In the genomic region with DNA sequence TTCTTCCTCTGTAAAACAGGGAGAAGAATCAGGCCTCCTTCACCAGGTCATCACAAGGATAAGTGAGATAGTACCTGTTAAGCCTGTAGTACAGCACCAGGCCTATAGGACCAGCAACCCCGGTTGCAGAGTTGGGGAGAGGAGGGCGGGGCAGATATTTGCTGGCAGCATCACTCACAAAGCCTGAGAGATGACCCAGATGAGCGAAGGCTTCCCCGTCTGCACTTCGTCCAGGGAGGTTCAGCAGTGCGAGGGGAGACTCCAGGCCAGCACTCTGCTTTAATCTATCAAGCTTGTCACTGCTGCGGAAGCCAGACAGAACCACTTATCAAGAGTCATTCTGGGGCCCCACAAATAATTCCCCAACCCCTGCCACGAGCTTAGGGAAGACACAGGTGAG, we compare ENCODE assay signal across 24 cellular contexts. TPM values are rescaled to one million over a fixed set of nuclear protein-coding genes. Genes with fewer than 3 reads are reported as not detected.
DNase-seq lines count a peak whose midpoint lies in the region; TF ChIP-seq lines count a peak whose summit lies in the region.
"Had no signal": no experiment of that assay in that cellular context is flagged by ENCODE, and none has a peak within 500 bp of the region (broad histone marks: within the 10 kb centered on the region; RNA-seq: fewer than 3 reads in every experiment).

No MANE protein-coding gene starts in this region.

- H3K14ac ChIP-seq in neuronal stem cell (ENCODE audit: low read length), result no peak overlapping the region

- no peak overlapping the region for H2BK12ac ChIP-seq in neuronal stem cell (ENCODE audit: low read length)

- no peak overlapping the region for H3K4ac ChIP-seq in neuronal stem cell (ENCODE audit: low read length)

- no peak overlapping the region for H4K91ac ChIP-seq in neuronal stem cell (ENCODE audit: low read depth, low read length, poor library complexity)

- no peak overlapping the region for H3K18ac ChIP-seq in neuronal stem cell (ENCODE audit: low read length)

- peak overlapping the region; percentile 66 for H2AFZ ChIP-seq in neuronal stem cell (ENCODE audit: low read length)

- H3K4me1 ChIP-seq in neuronal stem cell (ENCODE audit: control insufficient read depth in 2 of 2, insufficient read depth in 1 of 2, low read depth in 1 of 2, low read length in 2 of 2) (no peaks in the 10 kb centered on the region), tibial artery (peaks cover 0 to 6% (median 0%) of the 10 kb centered on the region in 4 donors)
- H3K4me1 ChIP-seq: colonic mucosa, psoas muscle had no signal

- no peak overlapping the region for H4K8ac ChIP-seq in neuronal stem cell (ENCODE audit: low read depth, low read length)

- H3K23ac ChIP-seq in neuronal stem cell (ENCODE audit: low read depth, low read length, poor library complexity), result no peak overlapping the region

- H3K27me3 ChIP-seq in neuronal stem cell (ENCODE audit: control insufficient read depth in 3 of 3, insufficient read depth in 3 of 3, low read depth in 1 of 3, low read length in 3 of 3) (peaks cover 0 to 7% (median 0%) of the 10 kb centered on the region in 3 experiments), tibial artery (no peaks in the 10 kb centered on the region)
- H3K27me3 ChIP-seq: adrenal gland, colonic mucosa, suprapubic skin had no signal

- H3K4me3 ChIP-seq in fibroblast of the aortic adventitia (ENCODE audit: low read depth, low read length) (no peak overlapping the region), neuronal stem cell (ENCODE audit: low read length in 2 of 2) (no peak overlapping the region), tibial artery (no peak overlapping the region)
- H3K4me3 ChIP-seq: adrenal gland, colonic mucosa, psoas muscle, skin epidermis, suprapubic skin had no signal

- POLR2A ChIA-PET in RWPE1 (lab: Yijun Ruan, JAX; ENCODE audit: low non-redundant PET) (no interaction called here), GM10248 (lab: Yijun Ruan, JAX) (no interaction called here)

- H3K9me3 ChIP-seq in neuronal stem cell (replicated peaks in 1 of 2; ENCODE audit: control insufficient read depth in 2 of 2, insufficient read depth in 1 of 2, low read depth in 1 of 2, low read length in 2 of 2), result no peaks in the 10 kb centered on the region
- no peaks in the 10 kb centered on the region for H3K9me3 ChIP-seq in tibial artery
- H3K9me3 ChIP-seq: adrenal gland, colonic mucosa, psoas muscle, suprapubic skin had no signal

- H3K36me3 ChIP-seq in neuronal stem cell (replicated peaks in 1 of 2; ENCODE audit: control insufficient read depth in 2 of 2, insufficient read depth in 2 of 2, low read length in 2 of 2), result no peaks in the 10 kb centered on the region
- H3K36me3 ChIP-seq in tibial artery, result no peaks in the 10 kb centered on the region
- H3K36me3 ChIP-seq: adrenal gland, colonic mucosa, suprapubic skin had no signal

- peak; percentile 74 for DNase-seq in ELF-1 (ENCODE audit: low read depth, low spot score)
- DNase-seq in RWPE1 (ENCODE audit: low spot score), result peak; percentile 38
- DNase-seq in fibroblast of the aortic adventitia (ENCODE audit: low read depth), result no peak
- no peak for DNase-seq in neuronal stem cell (ENCODE audit: low spot score)
- no peak for DNase-seq in GM19238 (ENCODE audit: insufficient read length, low spot score)
- no peak for DNase-seq in caudate nucleus (lab: John Stamatoyannopoulos, UW)
- no peak for DNase-seq in tibial artery
- no peak for DNase-seq in GM10248 (ENCODE audit: extremely low spot score)
- DNase-seq: activated CD4-positive, alpha-beta T cell treated with anti-CD3 and anti-CD28 coated beads for 1 hour; activated T-cell treated with anti-CD3 and anti-CD28 coated beads, Interleukin-2, amount 50 U/mL, for 24 hours; CD4-positive, CD25-positive, alpha-beta regulatory T cell; colonic mucosa; DMS 273 treated with DMSO at 0.1 percent for 48 hours; left colon; midbrain; NCI-H2081; NCI-H510A; psoas muscle; RPMI8226; stimulated activated CD4-positive, alpha-beta T cell treated with anti-CD3 and anti-CD28 coated beads, Interleukin-1b, Interleukin-23, amount 100 ng/mL, for 48 hours; T-helper 9 cell had no signal

- no peak overlapping the region for H3K9ac ChIP-seq in neuronal stem cell (ENCODE audit: low read depth, low read length, poor library complexity)

- no peak overlapping the region for H2BK15ac ChIP-seq in neuronal stem cell (ENCODE audit: low read length)

- H2AK5ac ChIP-seq in neuronal stem cell (ENCODE audit: low read depth, low read length), result no peak overlapping the region

- H2BK5ac ChIP-seq in neuronal stem cell (ENCODE audit: low read length), result no peak overlapping the region

- TF ChIP-seq CTCF in RWPE1 (conservative IDR thresholded peaks at IDR 0.05; ENCODE audit: low read depth) (no peak), fibroblast of the aortic adventitia (IDR thresholded peaks at IDR 0.05; ENCODE audit: insufficient read depth, low read length) (peak; percentile 3), tibial artery (IDR thresholded peaks at IDR 0.05) (no peak), GM10248 (IDR thresholded peaks at IDR 0.05; ENCODE audit: control extremely low read depth, extremely low read depth, low read depth, missing control alignments) (no peak)

- no CpG with 5 or more reads among the region's 8 CpGs for WGBS in neuronal stem cell (ENCODE audit: extremely low coverage in 2 of 2, insufficient read length in 2 of 2, insufficient replicate concordance in 1 of 2), 2 donors

- intact Hi-C loops in tibial artery (cut with DNase I; ENCODE audit: low total_unique reads), result no loop called here

- no peaks in the 10 kb centered on the region for H3K79me1 ChIP-seq in neuronal stem cell (ENCODE audit: low read depth, low read length)

- CTCF ChIA-PET in RWPE1 (lab: Yijun Ruan, JAX), result interaction anchor here (1.4 kb wide), 1 partner anchor 19 kb away, joined by 3 read pairs; no protein-coding TSS in a partner anchor
- CTCF ChIA-PET in GM10248 (lab: Yijun Ruan, JAX), result interaction anchor here (1.2 to 2.0 kb wide), 6 partner anchors 9 to 487 kb away, joined by 4 to 9 read pairs (median 4); a partner anchor contains a TSS

- no peak overlapping the region for H3K4me2 ChIP-seq in neuronal stem cell (ENCODE audit: insufficient read depth, low read length, poor library complexity, severe bottlenecking)

- no peak overlapping the region for H2BK120ac ChIP-seq in neuronal stem cell (ENCODE audit: low read depth, low read length)

- H3K27ac ChIP-seq in RWPE1, result no peak overlapping the region
- H3K27ac ChIP-seq in neuronal stem cell (replicated peaks; ENCODE audit: low read length), result no peak overlapping the region
- no peak overlapping the region for H3K27ac ChIP-seq in caudate nucleus (ENCODE audit: low read depth, low read length)
- no peak overlapping the region for H3K27ac ChIP-seq in tibial artery
- H3K27ac ChIP-seq: adrenal gland, colonic mucosa, psoas muscle, suprapubic skin had no signal

RNA-seq across cellular contexts. Expression of a gene that starts 15.8 kb away (rescaled TPM):
- 30.7 and 37.6 TPM in 2 replicates for total RNA-seq in fibroblast of the aortic adventitia (ENCODE audit: low replicate concordance)
- 66.9 TPM for polyA plus RNA-seq in neuronal stem cell (2013, experiment 1 of 2)
- 70.8 TPM for polyA plus RNA-seq in neuronal stem cell (2013, experiment 2 of 2)

Comparison
In these comparisons a context has a peak if more than half of its experiments do, and no peak if none do; other contexts are left out.
1. DNase-seq: peak in ELF-1 (single experiment) and RWPE1 (single experiment); none in fibroblast of the aortic adventitia (single experiment), neuronal stem cell (single experiment), GM19238 (single experiment), caudate nucleus (0 of 61), tibial artery (0 of 2) and GM10248 (single experiment).